Comparison of ENCODE assay signal across 8 cellular contexts in the genomic region with DNA sequence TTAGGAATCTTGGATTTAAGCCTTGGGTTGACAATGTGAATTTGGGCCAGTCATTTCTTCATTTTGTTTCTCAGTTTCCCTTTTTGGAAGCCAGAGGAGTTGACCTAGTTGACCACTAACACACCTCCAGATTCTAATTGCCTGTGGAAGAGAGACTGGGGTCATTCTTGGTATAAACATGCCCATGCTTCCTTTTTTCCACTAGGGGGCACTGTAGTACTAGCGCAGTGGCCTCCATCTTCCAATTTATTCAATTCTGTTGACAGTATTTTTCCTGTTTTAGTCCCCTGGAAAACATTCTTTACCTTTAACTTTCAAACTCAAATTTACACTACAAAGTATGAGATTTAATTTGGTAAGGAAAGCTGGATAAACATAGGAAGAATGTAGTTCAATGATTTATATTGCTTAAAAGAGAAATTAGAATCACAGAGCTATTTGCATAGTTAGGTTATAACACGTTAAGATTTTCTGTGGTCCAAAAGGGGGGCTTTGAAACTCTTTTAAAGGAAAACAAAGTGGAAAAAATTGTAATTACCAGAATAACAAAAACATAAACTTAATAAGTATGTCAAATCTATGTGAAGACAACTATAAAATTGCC. TPM values are rescaled to one million over a fixed set of nuclear protein-coding genes. Genes with fewer than 3 reads are reported as not detected.
DNase-seq lines count a peak whose midpoint lies in the region; ATAC-seq, FAIRE-seq and TF ChIP-seq lines count a peak whose summit lies in the region.

No MANE protein-coding gene starts in this region.

- H3K27ac ChIP-seq in SK-N-SH (ENCODE audit: low read depth in 2 of 2, low read length in 1 of 2) = no peak overlapping the region

- WGBS in SK-N-SH (ENCODE audit: low lambda C conversion rate) = 52% methylated on average over 2 of the region's 2 CpGs

- peak; percentile 59 to 69 for ATAC-seq in naive thymus-derived CD8-positive, alpha-beta T cell
- no peak for ATAC-seq in GM18868 (IDR thresholded peaks at IDR 0.05; ENCODE audit: unreplicated experiment)

- peak overlapping the region in 1 of 10 donors; percentile 54 for H3K27ac Mint-ChIP-seq in naive thymus-derived CD8-positive, alpha-beta T cell

- peaks cover 4 to 5% of the 10 kb centered on the region in 2 experiments for H3K36me3 ChIP-seq in SK-N-SH (replicated peaks in 1 of 2; ENCODE audit: control insufficient read depth in 1 of 2, insufficient read depth in 2 of 2, low read length in 1 of 2)

- POLR2A ChIA-PET in SK-N-SH (lab: Yijun Ruan, JAX) = no interaction called here
- POLR2A ChIA-PET in naive thymus-derived CD8-positive, alpha-beta T cell (lab: Charles Lee) = interaction anchor here (0.7 to 1.1 kb wide), 3 partner anchors 24 to 81 kb away, joined by 3 read pairs; no protein-coding TSS in a partner anchor

- FAIRE-seq in GM18507 (lab: Jason Lieb, UNC) = peak; percentile 84

- CTCF ChIA-PET in SK-N-SH (lab: Yijun Ruan, JAX) = interaction anchor here (0.6 to 5.5 kb wide), 50 partner anchors 10 to 434 kb away, joined by 3 to 68 read pairs (median 4); partner anchors contain the start of gene AGPS

- peaks cover 2 to 14% (median 8%) of the 10 kb centered on the region in 4 donors for H3K4me1 Mint-ChIP-seq in naive thymus-derived CD8-positive, alpha-beta T cell

- peaks cover 0 to 11% (median 6%) of the 10 kb centered on the region in 3 donors for H3K36me3 Mint-ChIP-seq in naive thymus-derived CD8-positive, alpha-beta T cell

- H3K4me3 ChIP-seq in SK-N-SH (ENCODE audit: low read depth in 2 of 2, low read length in 1 of 2) = no peak overlapping the region; a peak in 1 of 4 replicates
- H3K4me3 ChIP-seq in epithelial cell of proximal tubule (ENCODE audit: low read depth, low read length) = no peak overlapping the region

- H3K27me3 Mint-ChIP-seq in naive thymus-derived CD8-positive, alpha-beta T cell = no peaks in the 10 kb centered on the region

- H3K9me3 ChIP-seq in SK-N-SH = no peaks in the 10 kb centered on the region

- no peak overlapping the region for H3K4me3 Mint-ChIP-seq in naive thymus-derived CD8-positive, alpha-beta T cell

- TF ChIP-seq RAD21 in SK-N-SH (IDR thresholded peaks at IDR 0.05; ENCODE audit: low read length) = peak; percentile 95

- no peak overlapping the region for H2AFZ ChIP-seq in SK-N-SH (ENCODE audit: low read depth)

- H3K9me2 ChIP-seq in SK-N-SH = no peaks in the 10 kb centered on the region

- peak; percentile 34 for DNase-seq in COR-L47 (lab: John Stamatoyannopoulos, UW)
- no peak for DNase-seq in GM18507 (ENCODE audit: extremely low spot score, insufficient read length, low read depth)
- DNase-seq in MV-4-11 (lab: John Stamatoyannopoulos, UW) = peak; percentile 48
- peak; percentile 34 for DNase-seq in SK-N-SH
- no peak for DNase-seq in epithelial cell of proximal tubule (ENCODE audit: low read depth)
- DNase-seq in naive thymus-derived CD8-positive, alpha-beta T cell = peak in 6 of 10 donors; percentile 13 to 64 (median 39)
- no peak for DNase-seq in hepatic stellate cell (ENCODE audit: low spot score)

- H3K4me1 ChIP-seq in SK-N-SH (ENCODE audit: control insufficient read depth in 1 of 2, insufficient read depth in 2 of 2, low read depth in 1 of 2, low read length in 1 of 2) = peaks cover 3 to 17% of the 10 kb centered on the region in 2 experiments; a peak in 3 of 4 replicates

- no peaks in the 10 kb centered on the region for H4K20me1 ChIP-seq in SK-N-SH (ENCODE audit: insufficient read depth)

- no peak overlapping the region for H3K9ac ChIP-seq in SK-N-SH

- no peak overlapping the region for H3K4me2 ChIP-seq in SK-N-SH

- TF ChIP-seq CTCF in SK-N-SH (IDR thresholded peaks at IDR 0.05) (peak; percentile 93), epithelial cell of proximal tubule (conservative IDR thresholded peaks at IDR 0.05; ENCODE audit: low read depth, low read length) (peak; percentile 93)

- peaks cover 15% of the 10 kb centered on the region for H3F3A ChIP-seq in SK-N-SH (replicated peaks; ENCODE audit: insufficient read depth)

- no peak for TF ChIP-seq EP300 in SK-N-SH (IDR thresholded peaks at IDR 0.05; ENCODE audit: borderline replicate concordance in 1 of 2, low read depth in 1 of 2, low read length in 1 of 2)

- H3K27me3 ChIP-seq in SK-N-SH (ENCODE audit: insufficient read depth) = no peaks in the 10 kb centered on the region

- H3K9me3 Mint-ChIP-seq in naive thymus-derived CD8-positive, alpha-beta T cell = no peaks in the 10 kb centered on the region

- no peaks in the 10 kb centered on the region for H3K79me2 ChIP-seq in SK-N-SH (ENCODE audit: insufficient read depth)

TF ChIP-seq in SK-N-SH, 30 proteins besides CTCF, POLR2A, EP300 and RAD21:
- TF ChIP-seq EZH2phosphoT487 (IDR thresholded peaks at IDR 0.05; ENCODE audit: borderline replicate concordance, low read depth) = no peak
- peak; percentile 91 for TF ChIP-seq SMC3 (IDR thresholded peaks at IDR 0.05; ENCODE audit: low read depth, low read length)

RNA-seq across cellular contexts. Expression of gene AGPS, which starts 57.5 kb away (rescaled TPM):
- polyA plus RNA-seq in SK-N-SH (2012; rRNA removed) = 9.8 and 10.9 TPM in 2 replicates
- polyA plus RNA-seq in SK-N-SH (2012; cell fraction: cytosol; rRNA removed) = 12.7 and 13.7 TPM in 2 replicates
- polyA plus RNA-seq in SK-N-SH (2012; cell fraction: nucleus; rRNA removed) = 8.9 and 14.8 TPM in 2 replicates
- total RNA-seq in epithelial cell of proximal tubule = 36.8 and 38.7 TPM in 2 replicates
- 10 to 100 TPM; 24.8 to 25.6 TPM for total RNA-seq in naive thymus-derived CD8-positive, alpha-beta T cell
- polyA plus RNA-seq in naive thymus-derived CD8-positive, alpha-beta T cell = 10 to 100 TPM; 13.0 to 16.3 (median 13.2) TPM

Comparison
In these comparisons a context has a peak if more than half of its experiments do, and no peak if none do; other contexts are left out.
1. DNase-seq: peak in COR-L47 (single experiment), MV-4-11 (single experiment), SK-N-SH (single experiment) and naive thymus-derived CD8-positive, alpha-beta T cell (6 of 10); none in GM18507 (single experiment), epithelial cell of proximal tubule (single experiment) and hepatic stellate cell (single experiment).